In the genomic region with DNA sequence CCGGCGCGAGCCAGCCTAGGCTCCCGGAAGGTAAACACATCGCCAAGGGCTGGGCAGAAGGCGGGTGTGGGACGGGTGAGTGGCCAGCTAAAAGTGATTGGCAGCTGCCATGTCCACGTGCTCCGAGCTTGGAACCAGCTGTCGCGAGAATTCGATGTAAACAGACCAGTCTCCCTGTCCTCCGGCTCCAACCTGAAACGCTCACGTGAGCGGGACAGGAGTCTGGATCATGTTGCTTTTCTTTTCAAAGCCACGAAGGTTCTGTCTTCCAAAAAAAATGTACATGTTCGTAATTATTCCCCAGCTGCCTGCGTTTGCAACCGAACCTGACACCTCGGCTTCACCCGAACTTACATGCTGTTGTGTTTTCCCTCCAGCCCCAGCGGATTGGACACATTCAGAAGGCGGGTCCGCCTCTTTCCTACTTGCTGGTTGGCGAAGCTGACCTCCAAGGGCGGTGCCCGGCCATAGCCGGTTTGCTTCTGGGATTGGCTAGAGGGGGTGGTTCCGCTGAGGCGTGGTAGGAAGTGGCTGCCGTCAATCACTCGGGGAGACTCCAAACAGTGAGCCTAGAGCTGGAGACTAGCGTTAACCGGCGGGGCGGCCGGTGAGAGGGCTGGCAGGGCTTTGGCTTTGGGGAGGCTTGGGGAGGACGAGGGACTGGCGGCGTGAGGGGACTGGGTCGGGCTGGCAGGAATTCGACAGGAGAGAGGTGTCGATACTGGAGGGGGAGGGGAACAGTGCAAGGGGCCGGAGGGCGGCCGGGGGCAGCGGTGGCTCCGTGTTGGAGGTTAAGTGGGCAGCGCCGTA, we compare ENCODE assay signal across 1 cellular context.
TF ChIP-seq lines count a peak whose summit lies in the region.

Gene BCAS3 (plus strand): TSS at position 544 of the 810 bp plus-strand sequence.

TF ChIP-seq in GM12878, 131 proteins besides CTCF, POLR2A, EP300 and RAD21 (continued from another document and continues in another):
- TF ChIP-seq, protein P1, sequence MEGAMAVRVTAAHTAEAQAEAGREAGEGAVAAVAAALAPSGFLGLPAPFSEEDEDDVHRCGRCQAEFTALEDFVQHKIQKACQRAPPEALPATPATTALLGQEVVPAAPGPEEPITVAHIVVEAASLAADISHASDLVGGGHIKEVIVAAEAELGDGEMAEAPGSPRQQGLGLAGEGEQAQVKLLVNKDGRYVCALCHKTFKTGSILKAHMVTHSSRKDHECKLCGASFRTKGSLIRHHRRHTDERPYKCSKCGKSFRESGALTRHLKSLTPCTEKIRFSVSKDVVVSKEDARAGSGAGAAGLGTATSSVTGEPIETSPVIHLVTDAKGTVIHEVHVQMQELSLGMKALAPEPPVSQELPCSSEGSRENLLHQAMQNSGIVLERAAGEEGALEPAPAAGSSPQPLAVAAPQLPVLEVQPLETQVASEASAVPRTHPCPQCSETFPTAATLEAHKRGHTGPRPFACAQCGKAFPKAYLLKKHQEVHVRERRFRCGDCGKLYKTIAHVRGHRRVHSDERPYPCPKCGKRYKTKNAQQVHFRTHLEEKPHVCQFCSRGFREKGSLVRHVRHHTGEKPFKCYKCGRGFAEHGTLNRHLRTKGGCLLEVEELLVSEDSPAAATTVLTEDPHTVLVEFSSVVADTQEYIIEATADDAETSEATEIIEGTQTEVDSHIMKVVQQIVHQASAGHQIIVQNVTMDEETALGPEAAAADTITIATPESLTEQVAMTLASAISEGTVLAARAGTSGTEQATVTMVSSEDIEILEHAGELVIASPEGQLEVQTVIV (IDR thresholded peaks at IDR 0.05; ENCODE audit: borderline replicate concordance, partially characterized antibody), result peak; percentile 17
- TF ChIP-seq NR2C1 (IDR thresholded peaks at IDR 0.05) (peak; percentile 94), NKRF (conservative IDR thresholded peaks at IDR 0.05) (peak; percentile 99), NBN (IDR thresholded peaks at IDR 0.05) (peak; percentile 81; the same call in 1 of the 2 replicates), ZBTB4 (CRISPR knock-in tag; IDR thresholded peaks at IDR 0.05) (no peak), STAT1 (conservative IDR thresholded peaks at IDR 0.05) (no peak; the same call in 1 of the 2 replicates), MEF2A (IDR thresholded peaks at IDR 0.05; ENCODE audit: insufficient read depth, low read depth, low read length) (no peak), YY1 (IDR thresholded peaks at IDR 0.05; ENCODE audit: low read depth, low read length) (peak; percentile 48; the same call in 1 of the 2 replicates), PML (IDR thresholded peaks at IDR 0.05; ENCODE audit: low read length) (no peak), ZNF207 (IDR thresholded peaks at IDR 0.05; ENCODE audit: borderline replicate concordance) (peak; percentile 69; the same call in 1 of the 2 replicates), ESRRA (IDR thresholded peaks at IDR 0.05; ENCODE audit: low read length) (no peak), CBX3 (IDR thresholded peaks at IDR 0.05; ENCODE audit: borderline replicate concordance, low read depth) (no peak), HSF1 (IDR thresholded peaks at IDR 0.05; ENCODE audit: low read depth, low read length) (no peak), PBX3 (IDR thresholded peaks at IDR 0.05; ENCODE audit: insufficient replicate concordance, low read depth, low read length) (peak; percentile 99), RB1 (IDR thresholded peaks at IDR 0.05; ENCODE audit: borderline replicate concordance) (peak; percentile 57; the same call in 1 of the 2 replicates), SIX5 (IDR thresholded peaks at IDR 0.05; ENCODE audit: low read depth, low read length, severe bottlenecking) (peak; percentile 30), NFIC (IDR thresholded peaks at IDR 0.05; ENCODE audit: low read depth, low read length) (no peak), NRF1 (conservative IDR thresholded peaks at IDR 0.05; ENCODE audit: low read depth, low read length) (no peak), CREB1 (IDR thresholded peaks at IDR 0.05; ENCODE audit: low read depth) (peak; percentile 72), CHD1 (IDR thresholded peaks at IDR 0.05; ENCODE audit: low read depth, low read length) (no peak), CUX1 (IDR thresholded peaks at IDR 0.05; ENCODE audit: insufficient replicate concordance, low read depth, low read length) (no peak), RFX5 (IDR thresholded peaks at IDR 0.05; ENCODE audit: low read depth, low read length) (no peak; the same call in 1 of the 2 replicates), BHLHE40 (IDR thresholded peaks at IDR 0.05; ENCODE audit: borderline replicate concordance in 1 of 2, low read depth in 2 of 2, low read length in 1 of 2) (peak; percentile 95 to 97)
- TF ChIP-seq, protein P2, sequence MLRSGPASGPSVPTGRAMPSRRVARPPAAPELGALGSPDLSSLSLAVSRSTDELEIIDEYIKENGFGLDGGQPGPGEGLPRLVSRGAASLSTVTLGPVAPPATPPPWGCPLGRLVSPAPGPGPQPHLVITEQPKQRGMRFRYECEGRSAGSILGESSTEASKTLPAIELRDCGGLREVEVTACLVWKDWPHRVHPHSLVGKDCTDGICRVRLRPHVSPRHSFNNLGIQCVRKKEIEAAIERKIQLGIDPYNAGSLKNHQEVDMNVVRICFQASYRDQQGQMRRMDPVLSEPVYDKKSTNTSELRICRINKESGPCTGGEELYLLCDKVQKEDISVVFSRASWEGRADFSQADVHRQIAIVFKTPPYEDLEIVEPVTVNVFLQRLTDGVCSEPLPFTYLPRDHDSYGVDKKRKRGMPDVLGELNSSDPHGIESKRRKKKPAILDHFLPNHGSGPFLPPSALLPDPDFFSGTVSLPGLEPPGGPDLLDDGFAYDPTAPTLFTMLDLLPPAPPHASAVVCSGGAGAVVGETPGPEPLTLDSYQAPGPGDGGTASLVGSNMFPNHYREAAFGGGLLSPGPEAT (IDR thresholded peaks at IDR 0.05; ENCODE audit: low read depth), result peak; percentile 82
- TF ChIP-seq, protein P3, sequence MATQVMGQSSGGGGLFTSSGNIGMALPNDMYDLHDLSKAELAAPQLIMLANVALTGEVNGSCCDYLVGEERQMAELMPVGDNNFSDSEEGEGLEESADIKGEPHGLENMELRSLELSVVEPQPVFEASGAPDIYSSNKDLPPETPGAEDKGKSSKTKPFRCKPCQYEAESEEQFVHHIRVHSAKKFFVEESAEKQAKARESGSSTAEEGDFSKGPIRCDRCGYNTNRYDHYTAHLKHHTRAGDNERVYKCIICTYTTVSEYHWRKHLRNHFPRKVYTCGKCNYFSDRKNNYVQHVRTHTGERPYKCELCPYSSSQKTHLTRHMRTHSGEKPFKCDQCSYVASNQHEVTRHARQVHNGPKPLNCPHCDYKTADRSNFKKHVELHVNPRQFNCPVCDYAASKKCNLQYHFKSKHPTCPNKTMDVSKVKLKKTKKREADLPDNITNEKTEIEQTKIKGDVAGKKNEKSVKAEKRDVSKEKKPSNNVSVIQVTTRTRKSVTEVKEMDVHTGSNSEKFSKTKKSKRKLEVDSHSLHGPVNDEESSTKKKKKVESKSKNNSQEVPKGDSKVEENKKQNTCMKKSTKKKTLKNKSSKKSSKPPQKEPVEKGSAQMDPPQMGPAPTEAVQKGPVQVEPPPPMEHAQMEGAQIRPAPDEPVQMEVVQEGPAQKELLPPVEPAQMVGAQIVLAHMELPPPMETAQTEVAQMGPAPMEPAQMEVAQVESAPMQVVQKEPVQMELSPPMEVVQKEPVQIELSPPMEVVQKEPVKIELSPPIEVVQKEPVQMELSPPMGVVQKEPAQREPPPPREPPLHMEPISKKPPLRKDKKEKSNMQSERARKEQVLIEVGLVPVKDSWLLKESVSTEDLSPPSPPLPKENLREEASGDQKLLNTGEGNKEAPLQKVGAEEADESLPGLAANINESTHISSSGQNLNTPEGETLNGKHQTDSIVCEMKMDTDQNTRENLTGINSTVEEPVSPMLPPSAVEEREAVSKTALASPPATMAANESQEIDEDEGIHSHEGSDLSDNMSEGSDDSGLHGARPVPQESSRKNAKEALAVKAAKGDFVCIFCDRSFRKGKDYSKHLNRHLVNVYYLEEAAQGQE (IDR thresholded peaks at IDR 0.05; ENCODE audit: low read depth, low read length), result no peak
